ENCODE assay signal across 8 cellular contexts in genomic region chr12:51951199-51951842, GRCh38. TPM values are rescaled to one million over a fixed set of nuclear protein-coding genes. Genes with fewer than 3 reads are reported as not detected.
DNase-seq lines count a peak whose midpoint lies in the region; ATAC-seq and TF ChIP-seq lines count a peak whose summit lies in the region.

TSS of gene ACVR1B (plus strand) at chr12:51951699. CDS start at chr12:51951744, 45 bp downstream.

- DNase-seq in BE2C (peak; percentile 98), HT1080 (ENCODE audit: low read depth) (peak; percentile 79), memory B cell (ENCODE audit: low spot score in 2 of 2) (peak; percentile 75)
- peak; percentile 79 for DNase-seq in NK-92 treated with Interleukin-12 subunit alpha and Interleukin-12 subunit beta, amount 100 ng/mL, for 24 hours (lab: John Stamatoyannopoulos, UW)
- DNase-seq in activated CD8-positive, alpha-beta memory T cell treated with anti-CD3 and anti-CD28 coated beads for 4 hours (ENCODE audit: low read depth in 2 of 2), result peak; percentile 85 to 88
- DNase-seq in effector memory CD4-positive, alpha-beta T cell, result peak; percentile 85 to 87 (median 85)
- DNase-seq in stimulated activated CD4-positive, alpha-beta T cell treated with anti-CD3 and anti-CD28 coated beads, TNF-alpha, amount 100 ng/mL, for 48 hours (ENCODE audit: low read depth in 3 of 3), result peak; percentile 79 to 86 (median 85)

- peaks cover 14% of the 10 kb centered on the region for H3K27me3 Mint-ChIP-seq in memory B cell

- H3K4me3 Mint-ChIP-seq in memory B cell, result peak within 1 kb of the TSS; percentile 99

- H3K27ac Mint-ChIP-seq in memory B cell, result peak within 1 kb of the TSS; percentile 84

- peaks cover 23% of the 10 kb centered on the region for H3K4me1 ChIP-seq in BE2C
- peaks cover 5% of the 10 kb centered on the region for H3K4me1 ChIP-seq in effector memory CD4-positive, alpha-beta T cell (ENCODE audit: control insufficient read depth, insufficient read depth, low read length, poor library complexity, severe bottlenecking)

- peaks cover 19% of the 10 kb centered on the region for H3K4me1 Mint-ChIP-seq in memory B cell

- no peaks in the 10 kb centered on the region for H3K9me3 ChIP-seq in BE2C
- no peaks in the 10 kb centered on the region for H3K9me3 ChIP-seq in effector memory CD4-positive, alpha-beta T cell (ENCODE audit: control insufficient read depth, low read length)

- H3K4me3 ChIP-seq in BE2C (ENCODE audit: low read depth, low read length), result peak within 1 kb of the TSS; percentile 97
- H3K4me3 ChIP-seq in effector memory CD4-positive, alpha-beta T cell (ENCODE audit: insufficient read depth, low read depth, low read length, poor library complexity, severe bottlenecking), result peak within 1 kb of the TSS; percentile 81

- no peaks in the 10 kb centered on the region for H3K9me3 Mint-ChIP-seq in memory B cell

- H3K36me3 ChIP-seq in BE2C, result peaks cover 10% of the 10 kb centered on the region
- no peaks in the 10 kb centered on the region for H3K36me3 ChIP-seq in effector memory CD4-positive, alpha-beta T cell (ENCODE audit: control insufficient read depth, insufficient read depth, low read length)

- peaks cover 2% of the 10 kb centered on the region for H3K36me3 Mint-ChIP-seq in memory B cell

- ATAC-seq in GM19455 (IDR thresholded peaks at IDR 0.05; ENCODE audit: unreplicated experiment) (peak; percentile 88), memory B cell (ENCODE audit: low read depth) (peak; percentile 93)

- H3K27ac ChIP-seq in effector memory CD4-positive, alpha-beta T cell (ENCODE audit: insufficient read depth, low read length, poor library complexity, severe bottlenecking), result peak within 1 kb of the TSS; percentile 67

- no peak for TF ChIP-seq CTCF in BE2C (IDR thresholded peaks at IDR 0.05; ENCODE audit: low read depth, low read length)

- H3K27me3 ChIP-seq in BE2C, result no peaks in the 10 kb centered on the region
- H3K27me3 ChIP-seq in effector memory CD4-positive, alpha-beta T cell (replicated peaks; ENCODE audit: control insufficient read depth, insufficient read depth, low read length, poor library complexity, severe bottlenecking), result no peaks in the 10 kb centered on the region

RNA-seq across cellular contexts. Expression of gene ACVR1B, which starts in this region (rescaled TPM):
- 82.0 TPM for polyA plus RNA-seq in BE2C (2012; ENCODE audit: insufficient read depth, insufficient read length, low read depth)
- 7.1 and 7.7 TPM in 2 replicates for total RNA-seq in HT1080 (2014; rRNA removed; shearing (Covaris generic))
- 10.0 and 12.1 TPM in 2 replicates for polyA plus RNA-seq in HT1080 (2015; cell fraction: cytosol; rRNA removed)
- 10.8 and 11.1 TPM in 2 replicates for polyA plus RNA-seq in HT1080 (2015; cell fraction: nucleus; rRNA removed)

Comparison
In these comparisons a context has a peak if more than half of its experiments do, and no peak if none do; other contexts are left out.
1. Peak in every context shown above with its lines: DNase-seq, ATAC-seq, H3K4me3 ChIP-seq and H3K27ac ChIP-seq.